1 cellular context compared by ENCODE assay signal in genomic region chr15:77606142-77607034, GRCh38.
TF ChIP-seq lines count a peak whose summit lies in the region.

No MANE protein-coding gene starts in this region.

TF ChIP-seq in GM23338, 12 proteins besides CTCF, POLR2A, EP300 and RAD21 (continued from another document):
- TF ChIP-seq ETS1 (IDR thresholded peaks at IDR 0.05), result no peak
- TF ChIP-seq EZH2 (IDR thresholded peaks at IDR 0.05; ENCODE audit: low read depth, unreplicated experiment), result no peak
- TF ChIP-seq CREB1 (CRISPR knock-in tag; IDR thresholded peaks at IDR 0.05; ENCODE audit: low read depth), result no peak
- no peak for TF ChIP-seq JUNB (IDR thresholded peaks at IDR 0.05; ENCODE audit: unreplicated experiment)
- no peak for TF ChIP-seq ZNF114 (CRISPR knock-in tag; IDR thresholded peaks at IDR 0.05)
- TF ChIP-seq ZNF331 (CRISPR knock-in tag; IDR thresholded peaks at IDR 0.05; ENCODE audit: low read depth), result no peak
- TF ChIP-seq REST (IDR thresholded peaks at IDR 0.05; ENCODE audit: unreplicated experiment), result no peak
- no peak for TF ChIP-seq ZNF462 (CRISPR knock-in tag; IDR thresholded peaks at IDR 0.05)
- no peak for TF ChIP-seq EZH2phosphoT487 (IDR thresholded peaks at IDR 0.05; ENCODE audit: unreplicated experiment)
- TF ChIP-seq NANOG (IDR thresholded peaks at IDR 0.05; ENCODE audit: borderline replicate concordance), result no peak
- TF ChIP-seq STAT1 (IDR thresholded peaks at IDR 0.05; ENCODE audit: unreplicated experiment), result no peak
